In the genomic region with DNA sequence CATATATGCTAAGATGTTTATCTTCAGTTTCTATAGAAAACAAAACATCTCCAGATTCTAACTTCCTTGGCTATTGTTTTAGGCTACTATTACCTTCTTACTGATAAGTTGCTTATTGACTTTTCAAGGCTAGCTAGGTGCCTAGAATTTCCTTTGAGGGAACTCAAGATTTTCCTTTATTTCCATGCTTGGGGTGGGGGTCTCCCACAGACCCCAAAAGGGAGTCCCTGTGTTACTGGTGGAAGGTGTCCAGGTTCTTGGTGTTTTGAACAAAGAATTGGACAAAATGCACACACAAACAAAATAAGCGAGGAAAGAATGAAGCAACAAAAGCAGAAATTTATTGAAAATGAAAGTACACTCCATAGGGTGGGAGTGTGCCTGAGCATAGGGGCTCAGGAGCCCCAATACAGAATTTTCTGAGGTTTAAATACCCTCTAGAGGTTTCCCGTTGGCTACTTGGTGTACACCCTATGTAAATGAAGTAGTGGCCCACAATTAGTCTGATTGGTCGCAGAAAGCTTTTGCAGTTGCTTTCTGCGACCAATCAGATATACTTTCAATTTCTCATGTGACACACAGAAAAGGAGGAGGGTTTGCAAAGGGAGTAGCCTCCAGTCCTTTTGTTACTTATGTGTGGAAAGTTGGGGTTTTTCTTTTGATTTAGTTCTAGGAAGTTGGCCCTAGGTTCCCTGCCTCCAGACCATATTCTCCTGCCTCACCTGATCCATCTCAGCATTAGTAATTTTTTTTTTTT, we compare ENCODE assay signal across 1 cellular context.
TF ChIP-seq lines count a peak whose summit lies in the region.

No MANE protein-coding gene starts in this region.

TF ChIP-seq in HepG2, 621 proteins besides CTCF, POLR2A, EP300 and RAD21 (continued from another document and continues in another):
- TF ChIP-seq ZNF781 (CRISPR knock-in tag; IDR thresholded peaks at IDR 0.05; ENCODE audit: borderline replicate concordance, not compliant biosample characterization) (peak; percentile 52), ZBTB2 (CRISPR knock-in tag; IDR thresholded peaks at IDR 0.05; ENCODE audit: low read depth) (no peak), ZNF704 (CRISPR knock-in tag; IDR thresholded peaks at IDR 0.05; ENCODE audit: borderline replicate concordance) (0 out of 2 replicates have a peak, but pooled peaks have one; percentile 2), NFKB2 (CRISPR knock-in tag; IDR thresholded peaks at IDR 0.05; ENCODE audit: borderline replicate concordance) (no peak), RFXAP (CRISPR knock-in tag; IDR thresholded peaks at IDR 0.05; ENCODE audit: borderline replicate concordance) (0 out of 2 replicates have a peak, but pooled peaks have one; percentile 33), RBM39 (IDR thresholded peaks at IDR 0.05; ENCODE audit: low read depth, low read length, poor library complexity, severe bottlenecking) (no peak), PITX1 (CRISPR knock-in tag; IDR thresholded peaks at IDR 0.05) (no peak), NFYB (CRISPR knock-in tag; IDR thresholded peaks at IDR 0.05) (peak; percentile 79), PREB (CRISPR knock-in tag; IDR thresholded peaks at IDR 0.05) (no peak), ZNF264 (CRISPR knock-in tag; IDR thresholded peaks at IDR 0.05) (no peak), PHF8 (CRISPR knock-in tag; IDR thresholded peaks at IDR 0.05) (peak; percentile 40; the same call in 1 of the 2 replicates), POLR2G (IDR thresholded peaks at IDR 0.05; ENCODE audit: low read depth, low read length) (peak; percentile 83), ETV5 (CRISPR knock-in tag; IDR thresholded peaks at IDR 0.05; ENCODE audit: borderline replicate concordance) (no peak), CBX1 (IDR thresholded peaks at IDR 0.05; ENCODE audit: low read depth) (no peak), KLF11 (CRISPR knock-in tag; IDR thresholded peaks at IDR 0.05) (0 out of 2 replicates have a peak, but pooled peaks have one; percentile 5), MXD1 (CRISPR knock-in tag; IDR thresholded peaks at IDR 0.05) (no peak), CREB1 (IDR thresholded peaks at IDR 0.05) (no peak), CREB1 (CRISPR knock-in tag; IDR thresholded peaks at IDR 0.05) (peak; percentile 39), POLR2AphosphoS5 (IDR thresholded peaks at IDR 0.05; ENCODE audit: low read depth, low read length) (peak; percentile 92), BRCA1 (CRISPR knock-in tag; IDR thresholded peaks at IDR 0.05) (peak; percentile 12; the same call in 1 of the 2 replicates), TOPORS (CRISPR knock-in tag; IDR thresholded peaks at IDR 0.05) (no peak), TMF1 (CRISPR knock-in tag; IDR thresholded peaks at IDR 0.05; ENCODE audit: low read depth) (0 out of 2 replicates have a peak, but pooled peaks have one; percentile 14), ZNF891 (CRISPR knock-in tag; IDR thresholded peaks at IDR 0.05) (no peak), REST (IDR thresholded peaks at IDR 0.05; ENCODE audit: borderline replicate concordance in 1 of 2, low read depth in 1 of 2, low read length in 2 of 2) (peak in 1 of 2 experiments; percentile 8; a peak in 1 of 4 replicates), ZSCAN20 (CRISPR knock-in tag; IDR thresholded peaks at IDR 0.05; ENCODE audit: borderline replicate concordance) (no peak), ZBTB14 (CRISPR knock-in tag; IDR thresholded peaks at IDR 0.05) (no peak), ZNF230 (CRISPR knock-in tag; IDR thresholded peaks at IDR 0.05) (peak; percentile 3; the same call in 1 of the 2 replicates), ATF1 (CRISPR knock-in tag; IDR thresholded peaks at IDR 0.05) (peak; percentile 65), RBFOX2 (IDR thresholded peaks at IDR 0.05; ENCODE audit: low read depth, low read length) (peak; percentile 58), MXI1 (IDR thresholded peaks at IDR 0.05; ENCODE audit: borderline replicate concordance, low read depth, low read length) (peak; percentile 14; the same call in 1 of the 3 replicates), ZNF337 (CRISPR knock-in tag; IDR thresholded peaks at IDR 0.05; ENCODE audit: borderline replicate concordance, low read depth) (peak; percentile 23; the same call in 1 of the 2 replicates), SOX13 (IDR thresholded peaks at IDR 0.05) (no peak), SOX13 (CRISPR knock-in tag; conservative IDR thresholded peaks at IDR 0.05 in 1 of 2, IDR thresholded peaks at IDR 0.05 in 1 of 2) (0 out of 4 replicates have a peak, but pooled peaks of 1 of the 2 experiments have one; percentile 56), ATAD3A (CRISPR knock-in tag; IDR thresholded peaks at IDR 0.05) (no peak), IRF2 (CRISPR knock-in tag; IDR thresholded peaks at IDR 0.05) (0 out of 2 replicates have a peak, but pooled peaks have one; percentile 10), ARID2 (CRISPR knock-in tag; IDR thresholded peaks at IDR 0.05; ENCODE audit: borderline replicate concordance) (peak; percentile 12; the same call in 1 of the 2 replicates), NFYC (CRISPR knock-in tag; IDR thresholded peaks at IDR 0.05) (peak; percentile 80)
- TF ChIP-seq, protein P1, sequence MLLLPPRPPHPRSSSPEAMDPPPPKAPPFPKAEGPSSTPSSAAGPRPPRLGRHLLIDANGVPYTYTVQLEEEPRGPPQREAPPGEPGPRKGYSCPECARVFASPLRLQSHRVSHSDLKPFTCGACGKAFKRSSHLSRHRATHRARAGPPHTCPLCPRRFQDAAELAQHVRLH (CRISPR knock-in tag; IDR thresholded peaks at IDR 0.05; ENCODE audit: borderline replicate concordance, low read depth): 0 out of 2 replicates have a peak, but pooled peaks have one; percentile 1
- TF ChIP-seq, protein P2, sequence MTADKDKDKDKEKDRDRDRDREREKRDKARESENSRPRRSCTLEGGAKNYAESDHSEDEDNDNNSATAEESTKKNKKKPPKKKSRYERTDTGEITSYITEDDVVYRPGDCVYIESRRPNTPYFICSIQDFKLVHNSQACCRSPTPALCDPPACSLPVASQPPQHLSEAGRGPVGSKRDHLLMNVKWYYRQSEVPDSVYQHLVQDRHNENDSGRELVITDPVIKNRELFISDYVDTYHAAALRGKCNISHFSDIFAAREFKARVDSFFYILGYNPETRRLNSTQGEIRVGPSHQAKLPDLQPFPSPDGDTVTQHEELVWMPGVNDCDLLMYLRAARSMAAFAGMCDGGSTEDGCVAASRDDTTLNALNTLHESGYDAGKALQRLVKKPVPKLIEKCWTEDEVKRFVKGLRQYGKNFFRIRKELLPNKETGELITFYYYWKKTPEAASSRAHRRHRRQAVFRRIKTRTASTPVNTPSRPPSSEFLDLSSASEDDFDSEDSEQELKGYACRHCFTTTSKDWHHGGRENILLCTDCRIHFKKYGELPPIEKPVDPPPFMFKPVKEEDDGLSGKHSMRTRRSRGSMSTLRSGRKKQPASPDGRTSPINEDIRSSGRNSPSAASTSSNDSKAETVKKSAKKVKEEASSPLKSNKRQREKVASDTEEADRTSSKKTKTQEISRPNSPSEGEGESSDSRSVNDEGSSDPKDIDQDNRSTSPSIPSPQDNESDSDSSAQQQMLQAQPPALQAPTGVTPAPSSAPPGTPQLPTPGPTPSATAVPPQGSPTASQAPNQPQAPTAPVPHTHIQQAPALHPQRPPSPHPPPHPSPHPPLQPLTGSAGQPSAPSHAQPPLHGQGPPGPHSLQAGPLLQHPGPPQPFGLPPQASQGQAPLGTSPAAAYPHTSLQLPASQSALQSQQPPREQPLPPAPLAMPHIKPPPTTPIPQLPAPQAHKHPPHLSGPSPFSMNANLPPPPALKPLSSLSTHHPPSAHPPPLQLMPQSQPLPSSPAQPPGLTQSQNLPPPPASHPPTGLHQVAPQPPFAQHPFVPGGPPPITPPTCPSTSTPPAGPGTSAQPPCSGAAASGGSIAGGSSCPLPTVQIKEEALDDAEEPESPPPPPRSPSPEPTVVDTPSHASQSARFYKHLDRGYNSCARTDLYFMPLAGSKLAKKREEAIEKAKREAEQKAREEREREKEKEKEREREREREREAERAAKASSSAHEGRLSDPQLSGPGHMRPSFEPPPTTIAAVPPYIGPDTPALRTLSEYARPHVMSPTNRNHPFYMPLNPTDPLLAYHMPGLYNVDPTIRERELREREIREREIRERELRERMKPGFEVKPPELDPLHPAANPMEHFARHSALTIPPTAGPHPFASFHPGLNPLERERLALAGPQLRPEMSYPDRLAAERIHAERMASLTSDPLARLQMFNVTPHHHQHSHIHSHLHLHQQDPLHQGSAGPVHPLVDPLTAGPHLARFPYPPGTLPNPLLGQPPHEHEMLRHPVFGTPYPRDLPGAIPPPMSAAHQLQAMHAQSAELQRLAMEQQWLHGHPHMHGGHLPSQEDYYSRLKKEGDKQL (CRISPR knock-in tag; IDR thresholded peaks at IDR 0.05; ENCODE audit: low read depth): no peak
- TF ChIP-seq, protein P3, sequence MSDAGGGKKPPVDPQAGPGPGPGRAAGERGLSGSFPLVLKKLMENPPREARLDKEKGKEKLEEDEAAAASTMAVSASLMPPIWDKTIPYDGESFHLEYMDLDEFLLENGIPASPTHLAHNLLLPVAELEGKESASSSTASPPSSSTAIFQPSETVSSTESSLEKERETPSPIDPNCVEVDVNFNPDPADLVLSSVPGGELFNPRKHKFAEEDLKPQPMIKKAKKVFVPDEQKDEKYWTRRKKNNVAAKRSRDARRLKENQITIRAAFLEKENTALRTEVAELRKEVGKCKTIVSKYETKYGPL (CRISPR knock-in tag; IDR thresholded peaks at IDR 0.05): no peak
- TF ChIP-seq, protein P4, sequence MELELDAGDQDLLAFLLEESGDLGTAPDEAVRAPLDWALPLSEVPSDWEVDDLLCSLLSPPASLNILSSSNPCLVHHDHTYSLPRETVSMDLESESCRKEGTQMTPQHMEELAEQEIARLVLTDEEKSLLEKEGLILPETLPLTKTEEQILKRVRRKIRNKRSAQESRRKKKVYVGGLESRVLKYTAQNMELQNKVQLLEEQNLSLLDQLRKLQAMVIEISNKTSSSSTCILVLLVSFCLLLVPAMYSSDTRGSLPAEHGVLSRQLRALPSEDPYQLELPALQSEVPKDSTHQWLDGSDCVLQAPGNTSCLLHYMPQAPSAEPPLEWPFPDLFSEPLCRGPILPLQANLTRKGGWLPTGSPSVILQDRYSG (CRISPR knock-in tag; IDR thresholded peaks at IDR 0.05): 0 out of 2 replicates have a peak, but pooled peaks have one; percentile 11
